Comparison of ENCODE assay signal across 8 cellular contexts in genomic region chr4:152679414-152680281, GRCh38.
A peak's percentile ranks its signal among the peaks of the same experiment; 100 is the strongest.
DNase-seq lines count a peak whose midpoint lies in the region; ATAC-seq lines count a peak whose summit lies in the region.

Gene TMEM154, minus strand, starts transcription at chr4:152679997. Its CDS starts 64 bp downstream, at chr4:152679933.

- H3K27me3 Mint-ChIP-seq in memory B cell: no peaks in the 10 kb centered on the region

- no peaks in the 10 kb centered on the region for H3K9me3 Mint-ChIP-seq in memory B cell

- H3K4me1 Mint-ChIP-seq in memory B cell: peaks cover 57% of the 10 kb centered on the region

- H3K36me3 Mint-ChIP-seq in memory B cell: peaks cover 4% of the 10 kb centered on the region

- H3K27ac Mint-ChIP-seq in memory B cell: peak within 1 kb of the TSS; percentile 96

- ATAC-seq in HG02759 (IDR thresholded peaks at IDR 0.05; ENCODE audit: unreplicated experiment): peak; percentile 76
- peak; percentile 86 for ATAC-seq in memory B cell (ENCODE audit: low read depth)

- H3K4me3 Mint-ChIP-seq in memory B cell: peak within 1 kb of the TSS; percentile 94

- DNase-seq in DMS79 treated with DMSO at 0.1 percent for 48 hours (lab: John Stamatoyannopoulos, UW) (peak; percentile 32), DMS79 (lab: John Stamatoyannopoulos, UW) (no peak), NCI-H226 (peak; percentile 92), memory B cell (ENCODE audit: low spot score in 2 of 2) (peak; percentile 61 to 67)
- peak; percentile 61 to 70 for DNase-seq in activated CD4-positive, alpha-beta T cell treated with anti-CD3 and anti-CD28 coated beads, Interleukin-2, amount 50 U/mL, for 48 hours
- peak; percentile 58 for DNase-seq in effector CD4-positive, alpha-beta T cell
- DNase-seq in stimulated activated CD8-positive, alpha-beta memory T cell treated with anti-CD3 and anti-CD28 coated beads, Interleukin-12 subunit alpha, Interleukin-12 subunit beta, amount 100 ng/mL, for 1 hour (ENCODE audit: low read depth): peak; percentile 27
